Comparison of ENCODE assay signal across 21 cellular contexts in the genomic region with DNA sequence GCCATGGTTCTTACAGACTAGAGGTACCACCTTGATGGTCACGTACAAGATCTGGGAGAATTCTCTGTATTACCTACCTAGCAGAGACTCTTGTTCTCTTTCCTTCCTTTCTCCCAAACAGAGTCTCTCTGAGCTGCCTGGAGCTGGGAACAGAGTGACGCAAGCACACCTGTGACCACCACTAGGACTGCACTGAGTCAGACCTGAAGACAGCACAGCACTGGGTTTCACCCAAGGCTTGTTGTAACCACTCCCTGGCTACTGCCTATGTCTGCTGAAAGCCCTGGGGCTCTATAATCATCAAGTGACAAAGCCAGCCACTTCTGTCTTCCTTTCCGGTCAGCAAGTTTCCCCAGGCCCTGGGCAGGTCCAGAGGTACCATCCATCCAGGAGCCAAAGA.
A peak's percentile ranks its signal among the peaks of the same experiment; 100 is the strongest.
DNase-seq lines count a peak whose midpoint lies in the region; ATAC-seq and TF ChIP-seq lines count a peak whose summit lies in the region.
"Had no signal": no experiment of that assay in that cellular context is flagged by ENCODE, and none has a peak within 500 bp of the region (broad histone marks: within the 10 kb centered on the region; RNA-seq: fewer than 3 reads in every experiment).

No MANE protein-coding gene starts in this region.

- H3K4me1 Mint-ChIP-seq in MCF 10A (ENCODE audit: insufficient read depth, unreplicated experiment) (peaks cover 7% of the 10 kb centered on the region), glutamatergic neuron (ENCODE audit: low read depth, unreplicated experiment) (no peaks in the 10 kb centered on the region)
- H3K4me1 Mint-ChIP-seq: B cell; CD4-positive, CD25-positive, alpha-beta regulatory T cell; GM23338; H9 had no signal

- 87 to 93% methylated on average over 3 of the region's 3 CpGs for whole genome bisulfite sequencing in esophagus squamous epithelium, 2 donors

- CTCF ChIA-PET in MCF 10A (lab: Yijun Ruan, JAX): interaction anchor here (0.6 to 0.7 kb wide), 2 partner anchors 9 to 230 kb away, joined by 3 read pairs; no protein-coding TSS in a partner anchor

- peak; percentile 68 for ATAC-seq in foreskin keratinocyte
- ATAC-seq: CD8-positive, alpha-beta T cell; GM12878; GM23338; HCT116 had no signal

- H3K27me3 Mint-ChIP-seq in MCF 10A (ENCODE audit: insufficient read depth, unreplicated experiment) (no peaks in the 10 kb centered on the region), glutamatergic neuron (ENCODE audit: unreplicated experiment) (no peaks in the 10 kb centered on the region)
- H3K27me3 Mint-ChIP-seq: B cell; CD4-positive, CD25-positive, alpha-beta regulatory T cell had no signal

- no peak for TF ChIP-seq POLR2A in breast epithelium (IDR thresholded peaks at IDR 0.05)
- TF ChIP-seq POLR2A in esophagus squamous epithelium (IDR thresholded peaks at IDR 0.05): no peak

- no peak overlapping the region for H3K27ac Mint-ChIP-seq in MCF 10A (ENCODE audit: low read depth, unreplicated experiment)
- H3K27ac Mint-ChIP-seq in glutamatergic neuron (ENCODE audit: unreplicated experiment): no peak overlapping the region
- H3K27ac Mint-ChIP-seq: B cell; CD4-positive, CD25-positive, alpha-beta regulatory T cell; CD8-positive, alpha-beta T cell; GM23338; H9 had no signal

- POLR2A ChIA-PET in MCF 10A (lab: Yijun Ruan, JAX): no interaction called here

- TF ChIP-seq CTCF in MCF 10A (IDR thresholded peaks at IDR 0.05; ENCODE audit: unreplicated experiment) (no peak), breast epithelium (IDR thresholded peaks at IDR 0.05) (no peak), foreskin keratinocyte (conservative IDR thresholded peaks at IDR 0.05) (no peak), esophagus squamous epithelium (IDR thresholded peaks at IDR 0.05) (no peak), glutamatergic neuron (IDR thresholded peaks at IDR 0.05; ENCODE audit: partially characterized antibody, unreplicated experiment) (no peak)

- H3K36me3 ChIP-seq in breast epithelium (no peaks in the 10 kb centered on the region), esophagus squamous epithelium (no peaks in the 10 kb centered on the region)
- H3K36me3 ChIP-seq: BLaER1 had no signal

- H3K4me3 ChIP-seq in breast epithelium (no peak overlapping the region), esophagus squamous epithelium (no peak overlapping the region)
- H3K4me3 ChIP-seq: BLaER1, GM12878, GM23338 had no signal

- BruUV-seq in MCF 10A (replicated peaks; lab: Mats Ljungman, UMichigan): no TSS peak

- H3K36me3 Mint-ChIP-seq in MCF 10A (ENCODE audit: insufficient read depth, unreplicated experiment) (no peaks in the 10 kb centered on the region), glutamatergic neuron (ENCODE audit: unreplicated experiment) (peaks cover 8% of the 10 kb centered on the region)
- H3K36me3 Mint-ChIP-seq: CD4-positive, CD25-positive, alpha-beta regulatory T cell; CD8-positive, alpha-beta T cell had no signal

- H3K9me3 ChIP-seq in breast epithelium (peaks cover 0 to 13% of the 10 kb centered on the region in 2 donors), esophagus squamous epithelium (peaks cover 0 to 37% (median 10%) of the 10 kb centered on the region in 3 donors)

- DNase-seq in MCF 10A (ENCODE audit: unreplicated experiment) (peak; percentile 39), breast epithelium (ENCODE audit: low spot score in 2 of 2) (no peak), foreskin keratinocyte (peak; percentile 2 to 71), renal cortical epithelial cell (ENCODE audit: low read depth) (peak; percentile 1), esophagus squamous epithelium (lab: John Stamatoyannopoulos, UW) (no peak), glutamatergic neuron (no peak)
- DNase-seq: Caco-2; CD4-positive, CD25-positive, alpha-beta regulatory T cell; CD8-positive, alpha-beta T cell; DMS153; DMS79; EL; GDM1; H9 had no signal

- H3K27me3 ChIP-seq in breast epithelium (no peaks in the 10 kb centered on the region), foreskin keratinocyte (no peaks in the 10 kb centered on the region), esophagus squamous epithelium (no peaks in the 10 kb centered on the region)
- H3K27me3 ChIP-seq: BLaER1 had no signal

- H3K27ac ChIP-seq in breast epithelium (no peak overlapping the region), foreskin keratinocyte (no peak overlapping the region), esophagus squamous epithelium (no peak overlapping the region)
- H3K27ac ChIP-seq: 22Rv1, BLaER1, C4-2B had no signal

- H3K9me3 Mint-ChIP-seq in MCF 10A (ENCODE audit: unreplicated experiment) (peaks cover 30% of the 10 kb centered on the region), glutamatergic neuron (ENCODE audit: unreplicated experiment) (peaks cover 9% of the 10 kb centered on the region)

- intact Hi-C loops in MCF 10A (cut with micrococcal nuclease) (no loop called here), breast epithelium (cut with DNase I; ENCODE audit: low total_unique reads) (no loop called here), esophagus squamous epithelium (cut with DNase I) (no loop called here)

- H3K4me1 ChIP-seq in breast epithelium: no peaks in the 10 kb centered on the region
- H3K4me1 ChIP-seq in foreskin keratinocyte: no peaks in the 10 kb centered on the region
- no peaks in the 10 kb centered on the region for H3K4me1 ChIP-seq in esophagus squamous epithelium
- H3K4me1 ChIP-seq: BLaER1, Caco-2 had no signal

- H3K4me3 Mint-ChIP-seq in MCF 10A (ENCODE audit: unreplicated experiment): no peak overlapping the region
- H3K4me3 Mint-ChIP-seq in glutamatergic neuron (ENCODE audit: unreplicated experiment): no peak overlapping the region
- H3K4me3 Mint-ChIP-seq: B cell; CD4-positive, CD25-positive, alpha-beta regulatory T cell; CD8-positive, alpha-beta T cell; GM23338; H9 had no signal

Comparison
In these comparisons a context has a peak if more than half of its experiments do, and no peak if none do; other contexts are left out.
1. DNase-seq: peak in MCF 10A (single experiment), foreskin keratinocyte (2 of 2) and renal cortical epithelial cell (single experiment); none in breast epithelium (0 of 2), esophagus squamous epithelium (single experiment) and glutamatergic neuron (single experiment).